ENCODE assay signal across 9 cellular contexts in genomic region chr1:91500756-91501526, GRCh38. TPM values are rescaled to one million over a fixed set of nuclear protein-coding genes. Genes with fewer than 3 reads are reported as not detected.
DNase-seq lines count a peak whose midpoint lies in the region; ATAC-seq and TF ChIP-seq lines count a peak whose summit lies in the region.
"Had no signal": no experiment of that assay in that cellular context is flagged by ENCODE, and none has a peak within 500 bp of the region (broad histone marks: within the 10 kb centered on the region; RNA-seq: fewer than 3 reads in every experiment).

Gene CDC7, plus strand, starts transcription at chr1:91500851. Its CDS starts 866 bp downstream, at chr1:91501717.

- ATAC-seq in GM18873 (IDR thresholded peaks at IDR 0.05; ENCODE audit: low FRiP score, unreplicated experiment) (peak; percentile 76), HG03135 (IDR thresholded peaks at IDR 0.05; ENCODE audit: unreplicated experiment) (peak; percentile 80), activated B cell treated with CpG ODN at 0.5 μM for 24 hours (ENCODE audit: low read depth) (peak; percentile 88)

- intact Hi-C loops in activated B cell treated with CpG ODN at 0.5 μM for 24 hours (cut with micrococcal nuclease) = loop anchor here (1.0 to 10.0 kb wide), 6 partner anchors 99 to 1281 kb away; partner anchors contain the start of genes BTBD8, HFM1, RPAP2 and ZNF644

- peak; percentile 27 for TF ChIP-seq CTCF in AG09309 (IDR thresholded peaks at IDR 0.05; ENCODE audit: control insufficient read depth, insufficient read depth, low read depth, low read length, missing control alignments)
- TF ChIP-seq CTCF in activated B cell treated with CpG ODN at 0.5 μM for 24 hours (IDR thresholded peaks at IDR 0.05) = no peak

- no peaks in the 10 kb centered on the region for H3K27me3 Mint-ChIP-seq in activated B cell treated with CpG ODN at 0.5 μM for 24 hours
- H3K27me3 Mint-ChIP-seq: activated naive CD4-positive, alpha-beta T cell treated with anti-CD3 and anti-CD28 coated beads, Interleukin-2, amount 50 U/mL, for 24 hours had no signal

- POLR2A ChIA-PET in activated B cell treated with CpG ODN at 0.5 μM for 24 hours (lab: Charles Lee) = interaction anchor here (0.7 kb wide), 1 partner anchor 68 kb away, joined by 3 read pairs; no protein-coding TSS in a partner anchor

- H3K27ac Mint-ChIP-seq in activated B cell treated with CpG ODN at 0.5 μM for 24 hours = no peak within 1 kb of the TSS
- H3K27ac Mint-ChIP-seq: activated naive CD4-positive, alpha-beta T cell treated with anti-CD3 and anti-CD28 coated beads, Interleukin-2, amount 50 U/mL, for 24 hours had no signal

- H3K4me3 ChIP-seq in AG09309 (ENCODE audit: control insufficient read depth, low read depth, low read length) = peak within 1 kb of the TSS; percentile 78

- no peak within 1 kb of the TSS for H3K4me3 Mint-ChIP-seq in activated B cell treated with CpG ODN at 0.5 μM for 24 hours
- H3K4me3 Mint-ChIP-seq: activated naive CD4-positive, alpha-beta T cell treated with anti-CD3 and anti-CD28 coated beads, Interleukin-2, amount 50 U/mL, for 24 hours had no signal

- peaks cover 16% of the 10 kb centered on the region for H3K4me1 Mint-ChIP-seq in activated B cell treated with CpG ODN at 0.5 μM for 24 hours

- H3K36me3 Mint-ChIP-seq in activated B cell treated with CpG ODN at 0.5 μM for 24 hours (ENCODE audit: low read depth) = no peaks in the 10 kb centered on the region
- H3K36me3 Mint-ChIP-seq: activated naive CD4-positive, alpha-beta T cell treated with anti-CD3 and anti-CD28 coated beads, Interleukin-2, amount 50 U/mL, for 24 hours had no signal

- CTCF ChIA-PET in activated B cell treated with CpG ODN at 0.5 μM for 24 hours (lab: Charles Lee) = no interaction called here

- no peaks in the 10 kb centered on the region for H3K9me3 Mint-ChIP-seq in activated B cell treated with CpG ODN at 0.5 μM for 24 hours
- H3K9me3 Mint-ChIP-seq: activated naive CD4-positive, alpha-beta T cell treated with anti-CD3 and anti-CD28 coated beads, Interleukin-2, amount 50 U/mL, for 24 hours had no signal

- peak; percentile 52 for DNase-seq in AG09309 (ENCODE audit: low read depth)
- DNase-seq in NCI-H2196 (lab: John Stamatoyannopoulos, UW; ENCODE audit: unreplicated experiment) = peak; percentile 92
- peak; percentile 83 for DNase-seq in activated B cell treated with CpG ODN at 0.5 μM for 24 hours
- peak; percentile 78 for DNase-seq in central memory CD4-positive, alpha-beta T cell
- DNase-seq in iris pigment epithelial cell (ENCODE audit: low read depth) = peak; percentile 89
- peak; percentile 83 to 90 for DNase-seq in stimulated activated CD4-positive, alpha-beta T cell treated with anti-CD3 and anti-CD28 coated beads, Interleukin-12 subunit alpha, Interleukin-12 subunit beta, amount 100 ng/mL, for 24 hours (ENCODE audit: low read depth in 2 of 2)

RNA-seq across cellular contexts. Expression of gene CDC7, which starts in this region (rescaled TPM):
- 5.8 and 7.3 TPM in 2 replicates for total RNA-seq in activated B cell treated with CpG ODN at 0.5 μM for 24 hours

Comparison
In these comparisons a context has a peak if more than half of its experiments do, and no peak if none do; other contexts are left out.
1. Peak in every context shown above with its lines: DNase-seq, ATAC-seq and H3K4me3 ChIP-seq.